31 cellular contexts compared by ENCODE assay signal in the genomic region with DNA sequence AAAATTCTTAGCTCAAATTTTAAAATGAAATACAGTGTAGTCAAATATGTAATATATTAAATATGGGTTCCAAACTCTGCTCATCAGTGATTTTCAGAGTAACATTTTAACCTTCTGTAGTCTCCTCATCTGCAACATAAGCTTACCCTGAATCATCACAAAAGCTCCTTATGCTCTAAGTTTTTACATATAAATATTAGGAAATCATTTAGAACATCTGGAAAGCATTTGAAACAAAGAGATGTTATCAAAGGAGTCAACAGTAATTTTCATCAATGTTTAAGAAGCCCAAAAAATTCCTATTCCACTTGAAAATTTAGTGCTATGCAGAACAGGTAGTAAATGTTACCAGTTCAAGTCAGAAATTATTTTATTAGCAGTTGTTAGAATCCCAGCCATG.
"Had no signal": no experiment of that assay in that cellular context is flagged by ENCODE, and none has a peak within 500 bp of the region (broad histone marks: within the 10 kb centered on the region; RNA-seq: fewer than 3 reads in every experiment).

No MANE protein-coding gene starts in this region.

- H3K4me3 ChIP-seq: adrenal gland, body of pancreas, breast epithelium, Peyer's patch, SJSA1 had no signal

- ATAC-seq: activated CD8-positive, alpha-beta T cell treated with anti-CD3 and anti-CD28 coated beads for 36 hours; body of pancreas; PC-3 had no signal

- H3K36me3 ChIP-seq: adrenal gland, breast epithelium, Peyer's patch, SJSA1, WERI-Rb-1 had no signal

- H3K4me1 ChIP-seq: body of pancreas, breast epithelium, Peyer's patch had no signal

- DNase-seq: activated CD4-positive, alpha-beta T cell treated with anti-CD3 and anti-CD28 coated beads for 1 hour; activated CD4-positive, alpha-beta T cell treated with anti-CD3 and anti-CD28 coated beads, Interleukin-2, amount 10 ng/mL, durations not matched to agents 24 days and 14 days; activated CD4-positive, alpha-beta T cell treated with anti-CD3 and anti-CD28 coated beads, Interleukin-2, amount 50 U/mL, for 4 hours; activated CD4-positive, CD25-positive, alpha-beta regulatory T cell; activated CD8-positive, alpha-beta T cell treated with anti-CD3 and anti-CD28 coated beads for 36 hours; activated gamma-delta T cell; activated naive CD4-positive, alpha-beta T cell treated with Interleukin-2 at 50 U/mL for 16 hours; activated naive CD8-positive, alpha-beta T cell treated with anti-CD3 and anti-CD28 coated beads, Interleukin-2, amount 10 ng/mL, durations not matched to agents 7 days and 5 days; activated T-cell treated with anti-CD3 and anti-CD28 coated beads, Interleukin-2, amount 50 U/mL, for 1 hour; adrenal gland; body of pancreas; Karpas-422; NCI-H1048; NCI-H1105 treated with DMSO at 0.1 percent for 48 hours; NCI-H1436; NCI-H1694; NCI-H1930; NCI-H2081 treated with DMSO at 0.1 percent for 48 hours; NCI-H226; NCI-H524 treated with DMSO at 0.1 percent for 48 hours; PC-3; Peyer's patch; RPMI8226; SHP77 treated with DMSO at 0.1 percent for 48 hours; SW 1271; T-helper 1 cell; T-helper 2 cell; T-helper 9 cell; WERI-Rb-1 had no signal

- H3K27ac ChIP-seq: adrenal gland, body of pancreas, breast epithelium, Peyer's patch, SJSA1, WERI-Rb-1 had no signal

- H3K9me3 ChIP-seq: adrenal gland, body of pancreas, breast epithelium, Peyer's patch, SJSA1 had no signal

- H3K27me3 ChIP-seq: adrenal gland, body of pancreas, breast epithelium, Peyer's patch, SJSA1 had no signal
